ENCODE assay signal across 7 cellular contexts in the genomic region with DNA sequence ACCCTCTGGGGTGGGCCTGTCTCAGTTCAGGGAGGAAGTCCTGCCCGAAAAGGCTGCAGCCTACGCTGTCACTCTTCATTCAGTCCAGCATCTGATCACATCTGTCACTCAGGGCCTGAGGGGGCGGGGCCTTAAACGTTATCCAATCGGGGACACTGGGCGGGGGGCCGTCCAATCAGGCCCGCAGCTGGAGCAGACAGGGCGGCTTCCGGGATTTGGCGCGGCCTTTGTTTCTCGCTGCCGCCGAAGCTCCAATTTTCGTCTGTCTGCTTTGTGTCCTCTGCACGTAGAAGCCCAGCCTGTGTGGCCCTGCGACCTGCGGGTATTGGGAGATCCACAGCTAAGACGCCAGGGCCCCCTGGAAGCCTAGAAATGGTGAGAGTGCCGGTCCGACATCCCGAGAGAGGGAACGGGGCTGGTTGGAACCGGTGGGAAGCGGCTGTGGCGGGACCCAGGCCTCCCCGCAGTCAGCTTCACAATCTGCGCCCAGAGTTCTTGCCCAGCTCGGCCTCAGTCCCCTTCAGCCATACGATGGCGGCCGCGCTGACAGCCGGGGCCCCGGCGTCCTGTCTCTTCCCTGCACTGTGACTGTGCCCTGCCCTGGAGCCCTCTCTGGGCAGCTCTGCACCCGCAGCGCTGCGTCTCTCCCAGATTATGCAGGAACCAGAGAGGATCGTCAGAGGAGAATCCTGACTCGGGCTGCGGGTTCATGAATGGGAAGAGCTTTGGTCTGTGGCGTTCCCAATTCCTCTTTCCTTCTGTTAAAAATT. TPM values are rescaled to one million over a fixed set of nuclear protein-coding genes. Genes with fewer than 3 reads are reported as not detected.
DNase-seq lines count a peak whose midpoint lies in the region; ATAC-seq and TF ChIP-seq lines count a peak whose summit lies in the region.

TSS of gene ZNF730 (plus strand) at position 224 of the 770 bp plus-strand sequence. CDS start at position 373, 149 bp downstream.

- WGBS in iPS DF 6.9 (ENCODE audit: insufficient coverage, insufficient read length) = no CpG with 5 or more reads among the region's 44 CpGs

- intact Hi-C loops in sciatic nerve (cut with DNase I) = no loop called here

- H3K9me3 ChIP-seq in iPS DF 6.9 (ENCODE audit: control insufficient read depth, insufficient read depth, low read length) = no peaks in the 10 kb centered on the region

- no peaks in the 10 kb centered on the region; the same call in 1 of the 2 replicates for H3K36me3 ChIP-seq in iPS DF 6.9 (ENCODE audit: control insufficient read depth, insufficient read depth, low read length)

- peak; percentile 97 for ATAC-seq in SK-N-SH treated with all-trans-retinoic acid at 6 μM for 48 hours
- ATAC-seq in sciatic nerve = peak; percentile 95

- peak; percentile 17 for TF ChIP-seq POLR2A in GM19193 (IDR thresholded peaks at IDR 0.05; ENCODE audit: extremely low read depth, insufficient read depth, insufficient read length)

- TF ChIP-seq CTCF in astrocyte of the spinal cord (IDR thresholded peaks at IDR 0.05; ENCODE audit: low read depth, low read length) = no peak

- no peak within 1 kb of the TSS for H3K27ac ChIP-seq in iPS DF 6.9 (ENCODE audit: low read length)

- H3K4me1 ChIP-seq in iPS DF 6.9 (ENCODE audit: control insufficient read depth, insufficient read depth, low read length) = no peaks in the 10 kb centered on the region

- peak; percentile 8 for DNase-seq in HS-27A (ENCODE audit: low read depth)
- peak; percentile 92 for DNase-seq in astrocyte of the spinal cord (ENCODE audit: low read depth, low spot score)
- peak; percentile 58 for DNase-seq in iPS DF 6.9 (ENCODE audit: low read depth, low spot score)
- peak; percentile 78 for DNase-seq in sciatic nerve (ENCODE audit: low spot score)
- DNase-seq in cortex of kidney (lab: John Stamatoyannopoulos, UW) = no peak

- in situ Hi-C loops in astrocyte of the spinal cord (cut with HindIII; ENCODE audit: low sequenced_read_pairs) = no loop called here

- H3K4me3 ChIP-seq in astrocyte of the spinal cord (ENCODE audit: low read depth, low read length) (peak within 1 kb of the TSS; percentile 80), iPS DF 6.9 (ENCODE audit: low read length) (peak within 1 kb of the TSS; percentile 71; the same call in 1 of the 2 replicates)

- no peaks in the 10 kb centered on the region for H3K27me3 ChIP-seq in iPS DF 6.9 (ENCODE audit: control insufficient read depth, insufficient read depth, low read length)

TF ChIP-seq in SK-N-SH treated with all-trans-retinoic acid at 6 μM for 48 hours, 23 proteins besides CTCF, POLR2A, EP300 and RAD21:
- TF ChIP-seq PATZ1 (CRISPR knock-in tag; IDR thresholded peaks at IDR 0.05; ENCODE audit: borderline replicate concordance) = no peak
- TF ChIP-seq, protein P1, sequence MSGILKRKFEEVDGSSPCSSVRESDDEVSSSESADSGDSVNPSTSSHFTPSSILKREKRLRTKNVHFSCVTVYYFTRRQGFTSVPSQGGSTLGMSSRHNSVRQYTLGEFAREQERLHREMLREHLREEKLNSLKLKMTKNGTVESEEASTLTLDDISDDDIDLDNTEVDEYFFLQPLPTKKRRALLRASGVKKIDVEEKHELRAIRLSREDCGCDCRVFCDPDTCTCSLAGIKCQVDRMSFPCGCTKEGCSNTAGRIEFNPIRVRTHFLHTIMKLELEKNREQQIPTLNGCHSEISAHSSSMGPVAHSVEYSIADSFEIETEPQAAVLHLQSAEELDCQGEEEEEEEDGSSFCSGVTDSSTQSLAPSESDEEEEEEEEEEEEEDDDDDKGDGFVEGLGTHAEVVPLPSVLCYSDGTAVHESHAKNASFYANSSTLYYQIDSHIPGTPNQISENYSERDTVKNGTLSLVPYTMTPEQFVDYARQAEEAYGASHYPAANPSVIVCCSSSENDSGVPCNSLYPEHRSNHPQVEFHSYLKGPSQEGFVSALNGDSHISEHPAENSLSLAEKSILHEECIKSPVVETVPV (CRISPR knock-in tag; IDR thresholded peaks at IDR 0.05) = no peak
- TF ChIP-seq ESRRG (CRISPR knock-in tag; IDR thresholded peaks at IDR 0.05) = no peak
- no peak for TF ChIP-seq ARNTL (CRISPR knock-in tag; IDR thresholded peaks at IDR 0.05; ENCODE audit: borderline replicate concordance, low read depth)
- TF ChIP-seq POU6F1 (CRISPR knock-in tag; IDR thresholded peaks at IDR 0.05; ENCODE audit: borderline replicate concordance, low read depth) = no peak
- no peak for TF ChIP-seq ZNF8 (CRISPR knock-in tag; IDR thresholded peaks at IDR 0.05)
- TF ChIP-seq OSR1 (CRISPR knock-in tag; IDR thresholded peaks at IDR 0.05) = no peak
- no peak for TF ChIP-seq CSDC2 (CRISPR knock-in tag; IDR thresholded peaks at IDR 0.05)
- TF ChIP-seq ZFP30 (CRISPR knock-in tag; IDR thresholded peaks at IDR 0.05) = no peak
- no peak for TF ChIP-seq ZFP3 (CRISPR knock-in tag; IDR thresholded peaks at IDR 0.05)
- TF ChIP-seq ZNF565 (CRISPR knock-in tag; conservative IDR thresholded peaks at IDR 0.05; ENCODE audit: low read depth) = no peak
- TF ChIP-seq RARB (CRISPR knock-in tag; IDR thresholded peaks at IDR 0.05) = no peak
- no peak for TF ChIP-seq GLIS3 (CRISPR knock-in tag; IDR thresholded peaks at IDR 0.05)
- no peak for TF ChIP-seq TCF4 (CRISPR knock-in tag; IDR thresholded peaks at IDR 0.05; ENCODE audit: borderline replicate concordance)
- no peak for TF ChIP-seq ZC3H10 (CRISPR knock-in tag; IDR thresholded peaks at IDR 0.05)
- TF ChIP-seq SNAI2 (CRISPR knock-in tag; IDR thresholded peaks at IDR 0.05) = no peak
- TF ChIP-seq, protein P2, sequence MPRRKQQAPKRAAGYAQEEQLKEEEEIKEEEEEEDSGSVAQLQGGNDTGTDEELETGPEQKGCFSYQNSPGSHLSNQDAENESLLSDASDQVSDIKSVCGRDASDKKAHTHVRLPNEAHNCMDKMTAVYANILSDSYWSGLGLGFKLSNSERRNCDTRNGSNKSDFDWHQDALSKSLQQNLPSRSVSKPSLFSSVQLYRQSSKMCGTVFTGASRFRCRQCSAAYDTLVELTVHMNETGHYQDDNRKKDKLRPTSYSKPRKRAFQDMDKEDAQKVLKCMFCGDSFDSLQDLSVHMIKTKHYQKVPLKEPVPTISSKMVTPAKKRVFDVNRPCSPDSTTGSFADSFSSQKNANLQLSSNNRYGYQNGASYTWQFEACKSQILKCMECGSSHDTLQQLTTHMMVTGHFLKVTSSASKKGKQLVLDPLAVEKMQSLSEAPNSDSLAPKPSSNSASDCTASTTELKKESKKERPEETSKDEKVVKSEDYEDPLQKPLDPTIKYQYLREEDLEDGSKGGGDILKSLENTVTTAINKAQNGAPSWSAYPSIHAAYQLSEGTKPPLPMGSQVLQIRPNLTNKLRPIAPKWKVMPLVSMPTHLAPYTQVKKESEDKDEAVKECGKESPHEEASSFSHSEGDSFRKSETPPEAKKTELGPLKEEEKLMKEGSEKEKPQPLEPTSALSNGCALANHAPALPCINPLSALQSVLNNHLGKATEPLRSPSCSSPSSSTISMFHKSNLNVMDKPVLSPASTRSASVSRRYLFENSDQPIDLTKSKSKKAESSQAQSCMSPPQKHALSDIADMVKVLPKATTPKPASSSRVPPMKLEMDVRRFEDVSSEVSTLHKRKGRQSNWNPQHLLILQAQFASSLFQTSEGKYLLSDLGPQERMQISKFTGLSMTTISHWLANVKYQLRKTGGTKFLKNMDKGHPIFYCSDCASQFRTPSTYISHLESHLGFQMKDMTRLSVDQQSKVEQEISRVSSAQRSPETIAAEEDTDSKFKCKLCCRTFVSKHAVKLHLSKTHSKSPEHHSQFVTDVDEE (CRISPR knock-in tag; IDR thresholded peaks at IDR 0.05) = no peak
- no peak for TF ChIP-seq BACH2 (CRISPR knock-in tag; IDR thresholded peaks at IDR 0.05; ENCODE audit: borderline replicate concordance)
- TF ChIP-seq, protein P3, sequence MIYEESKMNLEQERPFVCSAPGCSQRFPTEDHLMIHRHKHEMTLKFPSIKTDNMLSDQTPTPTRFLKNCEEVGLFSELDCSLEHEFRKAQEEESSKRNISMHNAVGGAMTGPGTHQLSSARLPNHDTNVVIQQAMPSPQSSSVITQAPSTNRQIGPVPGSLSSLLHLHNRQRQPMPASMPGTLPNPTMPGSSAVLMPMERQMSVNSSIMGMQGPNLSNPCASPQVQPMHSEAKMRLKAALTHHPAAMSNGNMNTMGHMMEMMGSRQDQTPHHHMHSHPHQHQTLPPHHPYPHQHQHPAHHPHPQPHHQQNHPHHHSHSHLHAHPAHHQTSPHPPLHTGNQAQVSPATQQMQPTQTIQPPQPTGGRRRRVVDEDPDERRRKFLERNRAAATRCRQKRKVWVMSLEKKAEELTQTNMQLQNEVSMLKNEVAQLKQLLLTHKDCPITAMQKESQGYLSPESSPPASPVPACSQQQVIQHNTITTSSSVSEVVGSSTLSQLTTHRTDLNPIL (CRISPR knock-in tag; IDR thresholded peaks at IDR 0.05; ENCODE audit: low read depth) = no peak

RNA-seq across cellular contexts. Expression of gene ZNF730, which starts in this region (rescaled TPM):
- 1.8 TPM for total RNA-seq in sciatic nerve
